In the genomic region with DNA sequence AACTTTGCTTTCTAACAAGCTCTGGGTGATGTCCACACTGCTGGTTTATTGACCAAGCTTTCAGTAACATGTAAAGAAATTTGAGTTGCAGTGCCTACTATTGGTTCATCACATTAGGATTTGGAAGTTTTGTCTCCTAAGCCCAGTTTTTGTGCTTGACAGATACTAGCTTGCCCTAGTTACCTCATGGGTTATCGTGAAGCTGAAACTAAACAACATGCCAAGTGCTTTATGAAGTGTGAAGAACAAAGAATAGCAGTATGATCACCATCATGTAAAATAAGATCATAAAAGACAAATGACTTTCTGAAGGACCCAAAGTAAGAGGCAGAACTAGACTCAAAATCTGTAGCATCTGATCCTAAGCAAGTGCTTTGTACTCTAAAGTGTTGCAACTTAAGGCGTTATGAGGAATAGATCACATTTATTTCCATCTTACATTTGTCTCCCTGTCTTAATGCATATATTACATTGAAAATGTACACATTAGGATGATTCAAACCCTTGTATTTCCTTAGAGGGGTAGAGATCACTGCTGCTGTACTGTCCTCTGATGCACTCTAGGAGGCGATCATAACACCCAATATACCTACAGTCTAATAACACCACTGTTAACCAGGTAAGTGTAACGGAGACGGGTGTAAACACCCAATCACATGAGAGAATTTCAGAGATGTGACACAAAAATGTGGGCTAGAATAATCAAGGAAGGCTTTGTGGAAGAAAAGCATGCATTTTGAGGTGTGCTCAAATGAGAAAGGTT, we compare ENCODE assay signal across 11 cellular contexts.
DNase-seq lines count a peak whose midpoint lies in the region; TF ChIP-seq lines count a peak whose summit lies in the region.
"Had no signal": no experiment of that assay in that cellular context is flagged by ENCODE, and none has a peak within 500 bp of the region (broad histone marks: within the 10 kb centered on the region; RNA-seq: fewer than 3 reads in every experiment).

No MANE protein-coding gene starts in this region.

- H3K23me2 ChIP-seq in H9 (ENCODE audit: insufficient read length, low read depth, low read length, poor library complexity, severe bottlenecking), result no peaks in the 10 kb centered on the region

- no CpG with 5 or more reads among the region's 5 CpGs for WGBS in H9 (ENCODE audit: extremely low coverage, insufficient read length, low lambda C conversion rate)

- TF ChIP-seq CTCF in GM12875 (IDR thresholded peaks at IDR 0.05; ENCODE audit: borderline replicate concordance, insufficient read depth, low read depth, low read length), result peak; percentile 55; the same call in 1 of the 2 replicates
- TF ChIP-seq CTCF in H9 (conservative IDR thresholded peaks at IDR 0.05), result peak; percentile 66
- peak; percentile 39 for TF ChIP-seq CTCF in MM.1S (IDR thresholded peaks at IDR 0.05; ENCODE audit: low read length)

- H3K27ac ChIP-seq in H9 (ENCODE audit: insufficient read length, low read depth, low read length) (no peak overlapping the region), MM.1S (ENCODE audit: low read length) (no peak overlapping the region)
- H3K27ac ChIP-seq: PC-9, upper lobe of right lung had no signal

- H2BK20ac ChIP-seq in H9 (ENCODE audit: low read depth, low read length, poor library complexity, severe bottlenecking), result no peak overlapping the region

- H3K4ac ChIP-seq in H9 (ENCODE audit: low read depth, low read length), result no peak overlapping the region

- H3K79me1 ChIP-seq in H9 (ENCODE audit: insufficient read depth, low read depth, low read length, poor library complexity, severe bottlenecking), result no peaks in the 10 kb centered on the region

- H4K91ac ChIP-seq in H9 (ENCODE audit: insufficient read length, low read depth, low read length), result no peak overlapping the region

- no peak overlapping the region for H2BK120ac ChIP-seq in H9 (ENCODE audit: low read depth, low read length, poor library complexity, severe bottlenecking)

- H3K4me3 ChIP-seq in GM12875 (ENCODE audit: low read depth, low read length) (no peak overlapping the region), MM.1S (ENCODE audit: low read length) (no peak overlapping the region)
- H3K4me3 ChIP-seq: PC-9, upper lobe of right lung had no signal

- peaks cover 8 to 16% of the 10 kb centered on the region in 2 experiments; a peak in 3 of 4 replicates for H3K4me1 Mint-ChIP-seq in H9

- no peak overlapping the region for H3K14ac ChIP-seq in H9 (ENCODE audit: insufficient read depth, low read length)

- H2BK15ac ChIP-seq in H9 (ENCODE audit: low read depth, low read length), result no peak overlapping the region

- H3K27me3 Mint-ChIP-seq in H9 (ENCODE audit: low read depth), result no peaks in the 10 kb centered on the region

- H4K8ac ChIP-seq in H9 (replicated peaks; ENCODE audit: insufficient read length, low read depth, low read length), result no peak overlapping the region

- no peaks in the 10 kb centered on the region for H3K27me3 ChIP-seq in H9 (ENCODE audit: insufficient read depth, low read length)
- no peaks in the 10 kb centered on the region for H3K27me3 ChIP-seq in MM.1S (replicated peaks; ENCODE audit: insufficient read depth, low read length)
- H3K27me3 ChIP-seq: upper lobe of right lung had no signal

- H3K9me2 ChIP-seq in MM.1S (replicated peaks; ENCODE audit: insufficient read depth, low read length), result no peaks in the 10 kb centered on the region

- no peak overlapping the region for H4K5ac ChIP-seq in H9 (ENCODE audit: insufficient read length, low read depth, low read length)

- no peak overlapping the region for H3T11ph ChIP-seq in H9 (ENCODE audit: low read length)

- no peak overlapping the region for H2BK5ac ChIP-seq in H9 (ENCODE audit: insufficient read length, low read length)

- H3K79me2 ChIP-seq in H9 (ENCODE audit: insufficient read depth, low read length), result no peaks in the 10 kb centered on the region
- H3K79me2 ChIP-seq in MM.1S (ENCODE audit: low read length), result no peaks in the 10 kb centered on the region

- H2AK5ac ChIP-seq in H9 (ENCODE audit: insufficient read length, low read length), result no peak overlapping the region

- no peak overlapping the region for H2BK12ac ChIP-seq in H9 (ENCODE audit: insufficient read length, low read depth, low read length)

- H3K27ac Mint-ChIP-seq in H9, result no peak overlapping the region

- H4K20me1 ChIP-seq in H9 (ENCODE audit: control insufficient read depth, insufficient read depth, insufficient read length) (no peaks in the 10 kb centered on the region), MM.1S (ENCODE audit: insufficient read depth, low read length) (no peaks in the 10 kb centered on the region)

- no peak overlapping the region for H3K23ac ChIP-seq in H9 (ENCODE audit: insufficient read length, low read depth, low read length)

- no peaks in the 10 kb centered on the region for H3K36me3 Mint-ChIP-seq in H9 (ENCODE audit: insufficient read depth in 1 of 3, low read depth in 3 of 3)

- peaks cover 3 to 7% of the 10 kb centered on the region in 2 experiments; a peak in 2 of 5 replicates for H3K9me3 Mint-ChIP-seq in H9

- H2AFZ ChIP-seq in H9 (ENCODE audit: low read length) (no peak overlapping the region), MM.1S (ENCODE audit: low read length) (no peak overlapping the region)
- H2AFZ ChIP-seq: PC-9 had no signal

- no peak overlapping the region for H3K4me3 Mint-ChIP-seq in H9

- no peak overlapping the region for H3K9ac ChIP-seq in H9 (ENCODE audit: extremely low read depth, insufficient read length, low read length)
- no peak overlapping the region for H3K9ac ChIP-seq in MM.1S (ENCODE audit: low read length)

- no peak overlapping the region for H3K18ac ChIP-seq in H9 (ENCODE audit: insufficient read length, low read depth, low read length)

- no peaks in the 10 kb centered on the region for H3F3A ChIP-seq in MM.1S (ENCODE audit: insufficient read depth, low read length)

- no peaks in the 10 kb centered on the region for H3K9me3 ChIP-seq in H9 (ENCODE audit: control insufficient read depth, low read depth, low read length)
- H3K9me3 ChIP-seq in MM.1S (replicated peaks; ENCODE audit: insufficient read depth, low read length), result no peaks in the 10 kb centered on the region
- H3K9me3 ChIP-seq: upper lobe of right lung had no signal

- H3K56ac ChIP-seq in H9 (ENCODE audit: insufficient read length, low read depth, low read length), result no peak overlapping the region

- H3K36me3 ChIP-seq in MM.1S (replicated peaks; ENCODE audit: insufficient read depth, low read length), result no peaks in the 10 kb centered on the region
- H3K36me3 ChIP-seq: upper lobe of right lung had no signal

- no peak overlapping the region for H3K4me2 ChIP-seq in H9 (ENCODE audit: insufficient read depth, insufficient read length, low read length)
- no peak overlapping the region for H3K4me2 ChIP-seq in MM.1S (ENCODE audit: low read depth, low read length)
- H3K4me2 ChIP-seq: PC-9 had no signal

- H3K4me1 ChIP-seq in H9 (ENCODE audit: insufficient read depth, low read length) (no peaks in the 10 kb centered on the region; the same call in 1 of the 2 replicates), MM.1S (ENCODE audit: low read length) (no peaks in the 10 kb centered on the region)
- H3K4me1 ChIP-seq: upper lobe of right lung had no signal

- in situ Hi-C loops in G401 (cut with HindIII; ENCODE audit: low sequenced_read_pairs), result no loop called here

- DNase-seq in H9, result no peak
- DNase-seq in MM.1S, result no peak
- DNase-seq in iPS-NIHi7 (ENCODE audit: extremely low spot score), result peak; percentile 43
- no peak for DNase-seq in GOT3 (lab: John Stamatoyannopoulos, UW)
- no peak for DNase-seq in effector CD8-positive, alpha-beta T cell (lab: John Stamatoyannopoulos, UW)
- DNase-seq in NCI-H1048 (lab: John Stamatoyannopoulos, UW), result no peak
- no peak for DNase-seq in G401 (ENCODE audit: low spot score)
- DNase-seq: left cardiac atrium, PC-9, upper lobe of right lung had no signal
